14 cellular contexts compared by ENCODE assay signal in genomic region chr2:232877940-232878511, GRCh38. TPM values are rescaled to one million over a fixed set of nuclear protein-coding genes. Genes with fewer than 3 reads are reported as not detected.
A peak's percentile ranks its signal among the peaks of the same experiment; 100 is the strongest.
DNase-seq lines count a peak whose midpoint lies in the region; ATAC-seq lines count a peak whose summit lies in the region.
"Had no signal": no experiment of that assay in that cellular context is flagged by ENCODE, and none has a peak within 500 bp of the region (broad histone marks: within the 10 kb centered on the region; RNA-seq: fewer than 3 reads in every experiment).

No MANE protein-coding gene starts in this region.

- H3K9me3 ChIP-seq in T-helper 17 cell (ENCODE audit: control insufficient read depth, low read length, poor library complexity, severe bottlenecking) = no peaks in the 10 kb centered on the region

- H3K36me3 Mint-ChIP-seq in activated naive CD8-positive, alpha-beta T cell treated with anti-CD3 and anti-CD28 coated beads, Interleukin-2, amount 10 ng/mL, durations not matched to agents 7 days and 5 days = no peaks in the 10 kb centered on the region
- no peaks in the 10 kb centered on the region for H3K36me3 Mint-ChIP-seq in activated naive CD8-positive, alpha-beta T cell treated with anti-CD3 and anti-CD28 coated beads, Interleukin-2, amount 50 U/mL, for 24 hours (ENCODE audit: low read depth)
- H3K36me3 Mint-ChIP-seq in T-helper 17 cell (ENCODE audit: low read depth) = no peaks in the 10 kb centered on the region
- H3K36me3 Mint-ChIP-seq in memory B cell = no peaks in the 10 kb centered on the region
- peaks cover 2 to 3% of the 10 kb centered on the region in 2 donors for H3K36me3 Mint-ChIP-seq in stimulated activated naive B cell treated with anti-CD40 and anti-IgM and Interleukin-4, amounts not matched to agents 10 μg/mL and 1 μg/mL and 100 μg/mL, for 72 hours

- H3K27ac Mint-ChIP-seq in activated naive CD8-positive, alpha-beta T cell treated with anti-CD3 and anti-CD28 coated beads, Interleukin-2, amount 10 ng/mL, durations not matched to agents 7 days and 5 days = no peak overlapping the region
- no peak overlapping the region for H3K27ac Mint-ChIP-seq in activated naive CD8-positive, alpha-beta T cell treated with anti-CD3 and anti-CD28 coated beads, Interleukin-2, amount 50 U/mL, for 24 hours
- H3K27ac Mint-ChIP-seq in T-helper 17 cell (no peak overlapping the region), memory B cell (no peak overlapping the region)
- peak overlapping the region; percentile 80 for H3K27ac Mint-ChIP-seq in stimulated activated naive B cell treated with anti-CD40 and anti-IgM and Interleukin-4, amounts not matched to agents 10 μg/mL and 1 μg/mL and 100 μg/mL, for 72 hours

- ATAC-seq in activated naive CD8-positive, alpha-beta T cell treated with anti-CD3 and anti-CD28 coated beads, Interleukin-2, amount 10 ng/mL, durations not matched to agents 7 days and 5 days (ENCODE audit: low read depth) = no peak
- ATAC-seq in activated naive CD8-positive, alpha-beta T cell treated with anti-CD3 and anti-CD28 coated beads, Interleukin-2, amount 50 U/mL, for 24 hours = no peak
- ATAC-seq in T-helper 17 cell = no peak
- ATAC-seq in memory B cell (ENCODE audit: low read depth) = no peak
- ATAC-seq in stimulated activated naive B cell treated with anti-CD40 and anti-IgM and Interleukin-4, amounts not matched to agents 10 μg/mL and 1 μg/mL and 100 μg/mL, for 72 hours (replicated peaks) = no peak
- no peak for ATAC-seq in HG03432 (IDR thresholded peaks at IDR 0.05; ENCODE audit: unreplicated experiment)
- no peak for ATAC-seq in GM18909 (IDR thresholded peaks at IDR 0.05; ENCODE audit: poor library complexity, unreplicated experiment)
- ATAC-seq: esophagus mucosa had no signal

- DNase-seq in activated naive CD8-positive, alpha-beta T cell treated with anti-CD3 and anti-CD28 coated beads, Interleukin-2, amount 10 ng/mL, durations not matched to agents 7 days and 5 days = peak; percentile 22
- no peak for DNase-seq in activated naive CD8-positive, alpha-beta T cell treated with anti-CD3 and anti-CD28 coated beads, Interleukin-2, amount 50 U/mL, for 24 hours
- DNase-seq in T-helper 17 cell (no peak), memory B cell (ENCODE audit: low spot score in 2 of 2) (no peak), dedifferentiated amniotic fluid mesenchymal stem cell (ENCODE audit: extremely low spot score) (no peak)
- DNase-seq in stimulated activated naive B cell treated with anti-CD40 and anti-IgM and Interleukin-4, amounts not matched to agents 10 μg/mL and 1 μg/mL and 100 μg/mL, for 72 hours = no peak
- DNase-seq: activated CD4-positive, CD25-positive, alpha-beta regulatory T cell treated with anti-CD3 and anti-CD28 coated beads, Interleukin-2, amount 50 U/mL, for 72 hours; activated T-cell treated with anti-CD3 and anti-CD28 coated beads for 4 hours; cortex of kidney; MV-4-11; NCI-H2081 had no signal

- H3K27me3 Mint-ChIP-seq in activated naive CD8-positive, alpha-beta T cell treated with anti-CD3 and anti-CD28 coated beads, Interleukin-2, amount 10 ng/mL, durations not matched to agents 7 days and 5 days = peaks cover 8% of the 10 kb centered on the region
- peaks cover 16% of the 10 kb centered on the region for H3K27me3 Mint-ChIP-seq in activated naive CD8-positive, alpha-beta T cell treated with anti-CD3 and anti-CD28 coated beads, Interleukin-2, amount 50 U/mL, for 24 hours
- H3K27me3 Mint-ChIP-seq in T-helper 17 cell (peaks cover 15% of the 10 kb centered on the region), memory B cell (peaks cover 3% of the 10 kb centered on the region)
- H3K27me3 Mint-ChIP-seq in stimulated activated naive B cell treated with anti-CD40 and anti-IgM and Interleukin-4, amounts not matched to agents 10 μg/mL and 1 μg/mL and 100 μg/mL, for 72 hours = peaks cover 17 to 29% of the 10 kb centered on the region in 2 donors

- POLR2A ChIA-PET in activated naive CD8-positive, alpha-beta T cell treated with anti-CD3 and anti-CD28 coated beads, Interleukin-2, amount 10 ng/mL, durations not matched to agents 7 days and 5 days (lab: Charles Lee) = no interaction called here

- no peaks in the 10 kb centered on the region for H3K9me3 Mint-ChIP-seq in activated naive CD8-positive, alpha-beta T cell treated with anti-CD3 and anti-CD28 coated beads, Interleukin-2, amount 10 ng/mL, durations not matched to agents 7 days and 5 days
- no peaks in the 10 kb centered on the region for H3K9me3 Mint-ChIP-seq in activated naive CD8-positive, alpha-beta T cell treated with anti-CD3 and anti-CD28 coated beads, Interleukin-2, amount 50 U/mL, for 24 hours
- H3K9me3 Mint-ChIP-seq in memory B cell = no peaks in the 10 kb centered on the region
- no peaks in the 10 kb centered on the region for H3K9me3 Mint-ChIP-seq in stimulated activated naive B cell treated with anti-CD40 and anti-IgM and Interleukin-4, amounts not matched to agents 10 μg/mL and 1 μg/mL and 100 μg/mL, for 72 hours

- H3K4me1 Mint-ChIP-seq in activated naive CD8-positive, alpha-beta T cell treated with anti-CD3 and anti-CD28 coated beads, Interleukin-2, amount 10 ng/mL, durations not matched to agents 7 days and 5 days = peaks cover 5% of the 10 kb centered on the region
- peaks cover 2% of the 10 kb centered on the region for H3K4me1 Mint-ChIP-seq in activated naive CD8-positive, alpha-beta T cell treated with anti-CD3 and anti-CD28 coated beads, Interleukin-2, amount 50 U/mL, for 24 hours
- H3K4me1 Mint-ChIP-seq in T-helper 17 cell (peaks cover 10% of the 10 kb centered on the region), memory B cell (peaks cover 11% of the 10 kb centered on the region)
- H3K4me1 Mint-ChIP-seq in stimulated activated naive B cell treated with anti-CD40 and anti-IgM and Interleukin-4, amounts not matched to agents 10 μg/mL and 1 μg/mL and 100 μg/mL, for 72 hours = peaks cover 9 to 14% of the 10 kb centered on the region in 2 donors

- H3K4me3 Mint-ChIP-seq in activated naive CD8-positive, alpha-beta T cell treated with anti-CD3 and anti-CD28 coated beads, Interleukin-2, amount 10 ng/mL, durations not matched to agents 7 days and 5 days = peak overlapping the region; percentile 10
- H3K4me3 Mint-ChIP-seq in activated naive CD8-positive, alpha-beta T cell treated with anti-CD3 and anti-CD28 coated beads, Interleukin-2, amount 50 U/mL, for 24 hours = no peak overlapping the region
- peak overlapping the region; percentile 74 for H3K4me3 Mint-ChIP-seq in T-helper 17 cell
- H3K4me3 Mint-ChIP-seq in memory B cell = peak overlapping the region; percentile 72
- peak overlapping the region in 1 of 2 donors; percentile 9 for H3K4me3 Mint-ChIP-seq in stimulated activated naive B cell treated with anti-CD40 and anti-IgM and Interleukin-4, amounts not matched to agents 10 μg/mL and 1 μg/mL and 100 μg/mL, for 72 hours

RNA-seq across cellular contexts. Expression of gene SNORC, which starts 8.0 kb away (rescaled TPM):
- total RNA-seq in activated naive CD8-positive, alpha-beta T cell treated with anti-CD3 and anti-CD28 coated beads, Interleukin-2, amount 10 ng/mL, durations not matched to agents 7 days and 5 days = 1 to 10 TPM; 1.5 to 2.1 TPM
- 1 to 10 TPM; 1.0 TPM for total RNA-seq in T-helper 17 cell
